Comparison of ENCODE assay signal across 8 cellular contexts in the genomic region with DNA sequence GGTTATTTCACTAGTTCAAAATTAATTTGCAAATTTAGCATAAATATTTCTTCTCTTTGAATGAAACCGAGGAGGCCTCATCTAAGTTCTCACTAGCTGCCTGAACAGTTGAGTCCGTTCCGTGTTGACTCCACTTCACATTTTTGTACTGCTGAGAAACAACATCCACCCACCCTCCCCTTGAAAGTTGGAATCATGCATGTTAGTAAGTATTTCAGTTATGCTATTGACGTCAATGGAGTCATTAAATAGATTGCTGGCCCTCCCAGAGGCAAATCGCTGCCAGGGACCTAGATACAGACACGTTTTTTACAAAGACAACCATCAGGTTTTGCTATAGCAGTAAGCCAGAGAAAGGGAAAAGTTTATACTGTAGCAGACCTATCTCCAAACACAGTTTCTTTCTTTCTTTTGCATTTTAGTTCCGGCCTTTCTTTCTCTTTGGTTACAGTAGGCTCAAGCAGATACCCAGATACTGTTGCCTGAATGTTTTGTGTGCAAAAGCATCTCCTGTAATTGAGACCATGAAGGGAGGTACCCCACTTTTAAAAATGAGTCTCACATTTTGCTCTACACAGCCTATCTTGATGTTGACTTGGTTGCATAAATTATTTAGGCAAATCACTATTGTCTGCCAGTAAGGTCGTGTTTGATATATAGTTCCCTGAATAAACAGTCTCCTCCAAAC.
A peak's percentile ranks its signal among the peaks of the same experiment; 100 is the strongest.
DNase-seq lines count a peak whose midpoint lies in the region; ATAC-seq and TF ChIP-seq lines count a peak whose summit lies in the region.

No MANE protein-coding gene starts in this region.

- TSS peak; percentile 100 for BruUV-seq in OCI-LY7 (replicated peaks; lab: Mats Ljungman, UMichigan)

- H2AFZ ChIP-seq in ACC112 (ENCODE audit: low read length, unreplicated experiment) = peak overlapping the region; percentile 82
- peak overlapping the region; percentile 4; the same call in 1 of the 2 replicates for H2AFZ ChIP-seq in GM23338
- H2AFZ ChIP-seq in OCI-LY7 (ENCODE audit: low read length) = peak overlapping the region; percentile 91
- H2AFZ ChIP-seq in hepatocyte = peak overlapping the region; percentile 33

- H3K27me3 Mint-ChIP-seq in GM23338 (ENCODE audit: insufficient read depth, low read depth, poor library complexity) = peaks cover 8% of the 10 kb centered on the region

- no peaks in the 10 kb centered on the region for H3K79me2 ChIP-seq in ACC112 (ENCODE audit: control insufficient read depth, insufficient read depth, low read length, unreplicated experiment)
- H3K79me2 ChIP-seq in GM23338 (replicated peaks; ENCODE audit: insufficient read depth) = no peaks in the 10 kb centered on the region
- H3K79me2 ChIP-seq in OCI-LY7 (ENCODE audit: insufficient read depth, low read depth, low read length) = no peaks in the 10 kb centered on the region
- H3K79me2 ChIP-seq in hepatocyte = no peaks in the 10 kb centered on the region

- POLR2A ChIA-PET in OCI-LY7 (lab: Charles Lee) = interaction anchor here (0.7 to 2.2 kb wide), 10 partner anchors 11 to 173 kb away, joined by 3 to 12 read pairs (median 4); no protein-coding TSS in a partner anchor

- H4K20me1 ChIP-seq in GM23338 (replicated peaks; ENCODE audit: insufficient read depth) (no peaks in the 10 kb centered on the region), OCI-LY7 (ENCODE audit: insufficient read depth, low read length) (no peaks in the 10 kb centered on the region), hepatocyte (ENCODE audit: insufficient read depth, poor library complexity, severe bottlenecking) (no peaks in the 10 kb centered on the region)

- H3F3A ChIP-seq in GM23338 (replicated peaks; ENCODE audit: low read depth) = no peaks in the 10 kb centered on the region

- DNase-seq in GM23338 (ENCODE audit: low spot score) (peak; percentile 74), OCI-LY7 (ENCODE audit: low spot score) (peak; percentile 88), astrocyte of the cerebellum (ENCODE audit: low read depth) (peak; percentile 98), hepatocyte (ENCODE audit: low spot score) (peak; percentile 90), renal cortical epithelial cell (ENCODE audit: low read depth) (peak; percentile 92), DMS114 treated with DMSO at 0.1 percent for 48 hours (lab: John Stamatoyannopoulos, UW; ENCODE audit: unreplicated experiment) (no peak)

- H3K36me3 ChIP-seq in ACC112 (ENCODE audit: insufficient read depth, low read length) = no peaks in the 10 kb centered on the region
- no peaks in the 10 kb centered on the region for H3K36me3 ChIP-seq in GM23338 (ENCODE audit: insufficient read depth)
- H3K36me3 ChIP-seq in OCI-LY7 (ENCODE audit: insufficient read depth, low read length) = no peaks in the 10 kb centered on the region
- no peaks in the 10 kb centered on the region for H3K36me3 ChIP-seq in hepatocyte (replicated peaks; ENCODE audit: insufficient read depth, low read depth)

- TF ChIP-seq CTCF in GM23338 (conservative IDR thresholded peaks at IDR 0.05; ENCODE audit: low read depth in 2 of 2) (no peak), OCI-LY7 (conservative IDR thresholded peaks at IDR 0.05; ENCODE audit: low read length) (no peak), astrocyte of the cerebellum (IDR thresholded peaks at IDR 0.05; ENCODE audit: low read depth, low read length, missing control alignments) (no peak), hepatocyte (IDR thresholded peaks at IDR 0.05; ENCODE audit: poor library complexity) (no peak)

- H3K4me3 ChIP-seq in ACC112 (ENCODE audit: low read depth, low read length) (peak overlapping the region; percentile 62), GM23338 (no peak overlapping the region), OCI-LY7 (ENCODE audit: low read depth, low read length, poor library complexity, severe bottlenecking) (peak overlapping the region; percentile 37), astrocyte of the cerebellum (ENCODE audit: low read depth, low read length) (no peak overlapping the region), hepatocyte (no peak overlapping the region)

- H3K9me3 Mint-ChIP-seq in GM23338 = no peaks in the 10 kb centered on the region; the same call in 2 of the 3 replicates

- no peaks in the 10 kb centered on the region for H3K36me3 Mint-ChIP-seq in GM23338 (ENCODE audit: low read depth)

- H3K27ac ChIP-seq in ACC112 (ENCODE audit: low read depth, low read length) (peak overlapping the region; percentile 97), GM23338 (ENCODE audit: low read depth) (0 out of 2 replicates have a peak overlapping the region, but pooled peaks have one; percentile 4), OCI-LY7 (ENCODE audit: low read depth, low read length, poor library complexity, severe bottlenecking) (peak overlapping the region; percentile 82), hepatocyte (peak overlapping the region; percentile 84)

- peaks cover 39% of the 10 kb centered on the region for H3K4me1 Mint-ChIP-seq in GM23338

- CTCF ChIA-PET in OCI-LY7 (lab: Charles Lee; ENCODE audit: unreplicated experiment) = no interaction called here

- peak overlapping the region; percentile 79 for H3K27ac Mint-ChIP-seq in GM23338

- H3K4me1 ChIP-seq in ACC112 (ENCODE audit: control insufficient read depth, insufficient read depth, low read length, unreplicated experiment) = peaks cover 35% of the 10 kb centered on the region
- H3K4me1 ChIP-seq in GM23338 (ENCODE audit: insufficient read depth) = peaks cover 28% of the 10 kb centered on the region
- H3K4me1 ChIP-seq in OCI-LY7 (ENCODE audit: insufficient read depth, low read length, poor library complexity, severe bottlenecking) = peaks cover 60% of the 10 kb centered on the region
- H3K4me1 ChIP-seq in hepatocyte (ENCODE audit: insufficient read depth) = peaks cover 22% of the 10 kb centered on the region

- H3K9me2 ChIP-seq in GM23338 (ENCODE audit: insufficient read depth) (no peaks in the 10 kb centered on the region), OCI-LY7 (ENCODE audit: insufficient read depth, low read length) (no peaks in the 10 kb centered on the region), hepatocyte (replicated peaks; ENCODE audit: insufficient read depth) (no peaks in the 10 kb centered on the region)

- peak; percentile 80 for ATAC-seq in GM23338
- no peak for ATAC-seq in GM21576 (IDR thresholded peaks at IDR 0.05; ENCODE audit: unreplicated experiment)

- in situ Hi-C loops in astrocyte of the cerebellum (cut with HindIII; ENCODE audit: low sequenced_read_pairs) = no loop called here

- H3K4me3 Mint-ChIP-seq in GM23338 = no peak overlapping the region; the same call in 2 of the 3 replicates

- intact Hi-C loops in OCI-LY7 (cut with micrococcal nuclease; ENCODE audit: unreplicated experiment) = loop anchor here (1.0 to 10.0 kb wide), 4 partner anchors 60 to 1163 kb away; a partner anchor contains a TSS

- H3K9me3 ChIP-seq in OCI-LY7 (ENCODE audit: low read length) (no peaks in the 10 kb centered on the region), hepatocyte (ENCODE audit: low read depth) (no peaks in the 10 kb centered on the region)

- H3K27me3 ChIP-seq in ACC112 (ENCODE audit: insufficient read depth, low read length) = no peaks in the 10 kb centered on the region
- H3K27me3 ChIP-seq in GM23338 (ENCODE audit: insufficient read depth) = no peaks in the 10 kb centered on the region
- no peaks in the 10 kb centered on the region for H3K27me3 ChIP-seq in hepatocyte

- WGBS in hepatocyte (ENCODE audit: low lambda C conversion rate, missing lambda C conversion rate) = 25% methylated on average over 8 of the region's 8 CpGs

- peak overlapping the region; percentile 54 for H3K4me2 ChIP-seq in GM23338
- peak overlapping the region; percentile 76 for H3K4me2 ChIP-seq in OCI-LY7 (ENCODE audit: low read length)
- peak overlapping the region; percentile 66 for H3K4me2 ChIP-seq in hepatocyte

TF ChIP-seq in GM23338, 12 proteins besides CTCF, POLR2A, EP300 and RAD21:
- no peak for TF ChIP-seq EZH2 (IDR thresholded peaks at IDR 0.05; ENCODE audit: low read depth, unreplicated experiment)
- no peak for TF ChIP-seq POLR2AphosphoS5 (IDR thresholded peaks at IDR 0.05; ENCODE audit: low read depth)
- TF ChIP-seq NANOG (IDR thresholded peaks at IDR 0.05; ENCODE audit: borderline replicate concordance) = no peak
- TF ChIP-seq EZH2phosphoT487 (IDR thresholded peaks at IDR 0.05; ENCODE audit: unreplicated experiment) = no peak
- TF ChIP-seq, protein P1, sequence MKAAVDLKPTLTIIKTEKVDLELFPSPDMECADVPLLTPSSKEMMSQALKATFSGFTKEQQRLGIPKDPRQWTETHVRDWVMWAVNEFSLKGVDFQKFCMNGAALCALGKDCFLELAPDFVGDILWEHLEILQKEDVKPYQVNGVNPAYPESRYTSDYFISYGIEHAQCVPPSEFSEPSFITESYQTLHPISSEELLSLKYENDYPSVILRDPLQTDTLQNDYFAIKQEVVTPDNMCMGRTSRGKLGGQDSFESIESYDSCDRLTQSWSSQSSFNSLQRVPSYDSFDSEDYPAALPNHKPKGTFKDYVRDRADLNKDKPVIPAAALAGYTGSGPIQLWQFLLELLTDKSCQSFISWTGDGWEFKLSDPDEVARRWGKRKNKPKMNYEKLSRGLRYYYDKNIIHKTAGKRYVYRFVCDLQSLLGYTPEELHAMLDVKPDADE (IDR thresholded peaks at IDR 0.05) = no peak
- TF ChIP-seq CREB1 (CRISPR knock-in tag; IDR thresholded peaks at IDR 0.05; ENCODE audit: low read depth) = peak; percentile 65
- TF ChIP-seq, protein P2, sequence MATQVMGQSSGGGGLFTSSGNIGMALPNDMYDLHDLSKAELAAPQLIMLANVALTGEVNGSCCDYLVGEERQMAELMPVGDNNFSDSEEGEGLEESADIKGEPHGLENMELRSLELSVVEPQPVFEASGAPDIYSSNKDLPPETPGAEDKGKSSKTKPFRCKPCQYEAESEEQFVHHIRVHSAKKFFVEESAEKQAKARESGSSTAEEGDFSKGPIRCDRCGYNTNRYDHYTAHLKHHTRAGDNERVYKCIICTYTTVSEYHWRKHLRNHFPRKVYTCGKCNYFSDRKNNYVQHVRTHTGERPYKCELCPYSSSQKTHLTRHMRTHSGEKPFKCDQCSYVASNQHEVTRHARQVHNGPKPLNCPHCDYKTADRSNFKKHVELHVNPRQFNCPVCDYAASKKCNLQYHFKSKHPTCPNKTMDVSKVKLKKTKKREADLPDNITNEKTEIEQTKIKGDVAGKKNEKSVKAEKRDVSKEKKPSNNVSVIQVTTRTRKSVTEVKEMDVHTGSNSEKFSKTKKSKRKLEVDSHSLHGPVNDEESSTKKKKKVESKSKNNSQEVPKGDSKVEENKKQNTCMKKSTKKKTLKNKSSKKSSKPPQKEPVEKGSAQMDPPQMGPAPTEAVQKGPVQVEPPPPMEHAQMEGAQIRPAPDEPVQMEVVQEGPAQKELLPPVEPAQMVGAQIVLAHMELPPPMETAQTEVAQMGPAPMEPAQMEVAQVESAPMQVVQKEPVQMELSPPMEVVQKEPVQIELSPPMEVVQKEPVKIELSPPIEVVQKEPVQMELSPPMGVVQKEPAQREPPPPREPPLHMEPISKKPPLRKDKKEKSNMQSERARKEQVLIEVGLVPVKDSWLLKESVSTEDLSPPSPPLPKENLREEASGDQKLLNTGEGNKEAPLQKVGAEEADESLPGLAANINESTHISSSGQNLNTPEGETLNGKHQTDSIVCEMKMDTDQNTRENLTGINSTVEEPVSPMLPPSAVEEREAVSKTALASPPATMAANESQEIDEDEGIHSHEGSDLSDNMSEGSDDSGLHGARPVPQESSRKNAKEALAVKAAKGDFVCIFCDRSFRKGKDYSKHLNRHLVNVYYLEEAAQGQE (IDR thresholded peaks at IDR 0.05; ENCODE audit: unreplicated experiment) = no peak

Comparison
In these comparisons a context has a peak if more than half of its experiments do, and no peak if none do; other contexts are left out.
1. H2AFZ ChIP-seq: peak in every context shown above with its lines; median percentile 91 in OCI-LY7; 82 in ACC112; 33 in hepatocyte; 4 in GM23338.
2. H3K27ac ChIP-seq: peak in every context shown above with its lines; median percentile 97 in ACC112; 84 in hepatocyte; 82 in OCI-LY7; 4 in GM23338.
3. H3K4me3 ChIP-seq: peak in ACC112 (single experiment) and OCI-LY7 (single experiment); none in GM23338 (single experiment), astrocyte of the cerebellum (single experiment) and hepatocyte (single experiment).
4. Peak in every context shown above with its lines, with median percentiles within 50 percentile points of each other: H3K4me2 ChIP-seq.